Comparison of ENCODE assay signal across 10 cellular contexts in the genomic region with DNA sequence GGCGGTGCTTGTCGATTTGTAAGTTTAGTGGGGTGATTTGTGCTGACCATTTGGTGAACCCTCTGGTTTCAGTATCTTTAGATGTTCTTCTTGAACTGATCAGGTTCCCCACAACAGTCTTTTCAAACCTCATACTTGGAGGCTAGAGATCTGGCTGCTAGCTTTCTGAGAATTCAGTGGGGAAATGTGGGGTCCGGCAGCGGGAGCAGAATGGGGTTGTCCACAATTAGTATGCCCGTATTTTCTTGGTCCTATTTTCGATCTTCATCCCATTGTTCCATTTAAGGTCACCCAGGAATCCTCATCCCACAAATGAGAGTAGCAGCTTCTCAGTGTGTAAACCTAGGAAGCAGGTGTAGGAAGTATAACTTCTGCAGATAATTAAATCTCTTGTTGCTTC. TPM values are rescaled to one million over a fixed set of nuclear protein-coding genes. Genes with fewer than 3 reads are reported as not detected.
"Had no signal": no experiment of that assay in that cellular context is flagged by ENCODE, and none has a peak within 500 bp of the region (broad histone marks: within the 10 kb centered on the region; RNA-seq: fewer than 3 reads in every experiment).

No MANE protein-coding gene starts in this region.

- H3K36me3 ChIP-seq: HAP-1 had no signal

- DNase-seq: GM23248, GOT3, H7, H9, HCEC 1CT, HFFc6 had no signal

- H3K9ac ChIP-seq: GM23248 had no signal

- FAIRE-seq: H1 had no signal

- H3K27ac Mint-ChIP-seq: GM23338, H9, HFFc6 had no signal

- ATAC-seq: GM23338, HCT116 had no signal

- H3K4me1 Mint-ChIP-seq: GM23338, H9 had no signal

- H3K9me3 ChIP-seq: HAP-1 had no signal

- H3K4me3 Mint-ChIP-seq: GM23338, H9, HFFc6 had no signal

- H3K27ac ChIP-seq: GM23248 had no signal

- H3K4me1 ChIP-seq: HAP-1 had no signal

- H3K4me3 ChIP-seq: GM23248, GM23338, HAP-1 had no signal

RNA-seq across cellular contexts. Expression of gene TPTE, which starts 10.3 kb away (rescaled TPM):
- total RNA-seq: GM23248, GM23338, H1, H7, H9, HFFc6 had no signal
- polyA plus RNA-seq: GM23248, GM23338, H1 had no signal
